In the genomic region with DNA sequence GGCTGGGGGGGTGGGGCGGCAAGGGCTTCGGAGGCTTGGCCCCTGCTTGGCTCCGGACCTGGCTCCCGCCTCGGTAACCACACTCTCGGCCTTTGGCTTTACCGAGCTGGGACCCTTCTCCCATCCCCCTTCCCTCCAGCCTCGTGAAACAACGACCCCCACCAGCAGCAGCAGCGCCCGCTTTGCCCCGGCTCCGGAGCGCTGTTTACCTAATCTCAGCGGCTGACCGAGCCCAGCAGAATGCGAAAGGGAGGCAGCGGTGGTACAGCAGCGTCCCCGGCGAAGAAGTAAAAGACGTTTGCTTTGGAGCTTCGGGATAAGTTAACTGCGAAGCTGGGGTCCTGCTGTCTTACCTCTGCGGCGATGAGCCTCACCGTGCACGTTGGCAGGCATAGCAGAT, we compare ENCODE assay signal across 8 cellular contexts. TPM values are rescaled to one million over a fixed set of nuclear protein-coding genes. Genes with fewer than 3 reads are reported as not detected.
DNase-seq lines count a peak whose midpoint lies in the region; ATAC-seq and TF ChIP-seq lines count a peak whose summit lies in the region.

No MANE protein-coding gene starts in this region.

- in situ Hi-C loops in astrocyte of the spinal cord (cut with HindIII; ENCODE audit: low sequenced_read_pairs), result no loop called here

- no peaks in the 10 kb centered on the region for H3F3A ChIP-seq in smooth muscle cell (ENCODE audit: low read depth)

- peaks cover 28% of the 10 kb centered on the region for H4K20me1 ChIP-seq in smooth muscle cell (ENCODE audit: low read depth)

- no peaks in the 10 kb centered on the region for H3K9me3 ChIP-seq in CD4-positive, CD25-positive, alpha-beta regulatory T cell (ENCODE audit: control insufficient read depth in 2 of 2, low read length in 2 of 2)
- H3K9me3 ChIP-seq in smooth muscle cell (replicated peaks; ENCODE audit: low read depth), result no peaks in the 10 kb centered on the region

- H3K9me3 Mint-ChIP-seq in CD4-positive, CD25-positive, alpha-beta regulatory T cell, result peaks cover 0 to 7% (median 0%) of the 10 kb centered on the region in 7 donors

- no peaks in the 10 kb centered on the region for H3K36me3 ChIP-seq in CD4-positive, CD25-positive, alpha-beta regulatory T cell (ENCODE audit: control insufficient read depth, insufficient read depth, low read length)
- no peaks in the 10 kb centered on the region for H3K36me3 ChIP-seq in smooth muscle cell (ENCODE audit: low read depth)

- H3K79me2 ChIP-seq in smooth muscle cell (ENCODE audit: low read depth), result peaks cover under 1% of the 10 kb centered on the region

- WGBS in smooth muscle cell (ENCODE audit: low lambda C conversion rate), result under 1% methylated on average over 25 of the region's 28 CpGs

- TF ChIP-seq CTCF in LNCaP clone FGC (IDR thresholded peaks at IDR 0.05; ENCODE audit: control insufficient read depth, extremely low read depth, insufficient read depth), result no peak
- no peak for TF ChIP-seq CTCF in astrocyte of the spinal cord (IDR thresholded peaks at IDR 0.05; ENCODE audit: low read depth, low read length)
- TF ChIP-seq CTCF in smooth muscle cell (IDR thresholded peaks at IDR 0.05; ENCODE audit: borderline replicate concordance, insufficient read depth, poor library complexity, severe bottlenecking), result no peak

- peaks cover 0 to 24% (median 7%) of the 10 kb centered on the region in 4 donors for H3K4me1 Mint-ChIP-seq in CD4-positive, CD25-positive, alpha-beta regulatory T cell

- H3K36me3 Mint-ChIP-seq in CD4-positive, CD25-positive, alpha-beta regulatory T cell, result no peaks in the 10 kb centered on the region

- peak overlapping the region; percentile 32 for H3K4me3 ChIP-seq in CD4-positive, CD25-positive, alpha-beta regulatory T cell (ENCODE audit: low read depth, low read length)
- H3K4me3 ChIP-seq in LNCaP clone FGC (ENCODE audit: low read depth, low read length) (peak overlapping the region; percentile 48), astrocyte of the spinal cord (ENCODE audit: low read depth, low read length) (peak overlapping the region; percentile 49), smooth muscle cell (peak overlapping the region; percentile 70)

- H2AFZ ChIP-seq in smooth muscle cell (ENCODE audit: low read depth), result peak overlapping the region; percentile 97

- peaks cover 36% of the 10 kb centered on the region for H3K27me3 ChIP-seq in CD4-positive, CD25-positive, alpha-beta regulatory T cell (ENCODE audit: control insufficient read depth, insufficient read depth, low read length)
- peaks cover 5% of the 10 kb centered on the region for H3K27me3 ChIP-seq in smooth muscle cell (ENCODE audit: low read depth)

- no peak overlapping the region for H3K27ac ChIP-seq in CD4-positive, CD25-positive, alpha-beta regulatory T cell (ENCODE audit: insufficient read depth, low read length, poor library complexity, severe bottlenecking)
- H3K27ac ChIP-seq in smooth muscle cell (ENCODE audit: low read depth), result no peak overlapping the region

- no peak overlapping the region for H3K27ac Mint-ChIP-seq in CD4-positive, CD25-positive, alpha-beta regulatory T cell

- H3K4me3 Mint-ChIP-seq in CD4-positive, CD25-positive, alpha-beta regulatory T cell, result peak overlapping the region; percentile 72 to 81 (median 79)

- peaks cover 19% of the 10 kb centered on the region for H3K4me1 ChIP-seq in CD4-positive, CD25-positive, alpha-beta regulatory T cell (ENCODE audit: control insufficient read depth, insufficient read depth, low read length, poor library complexity, severe bottlenecking)
- H3K4me1 ChIP-seq in smooth muscle cell (ENCODE audit: low read depth), result peaks cover 21% of the 10 kb centered on the region

- DNase-seq in CD4-positive, CD25-positive, alpha-beta regulatory T cell, result peak in 1 of 3 donors; percentile 22
- no peak for DNase-seq in LNCaP clone FGC (ENCODE audit: low read depth)
- no peak for DNase-seq in astrocyte of the spinal cord (ENCODE audit: low read depth, low spot score)
- peak; percentile 12 for DNase-seq in iris pigment epithelial cell (ENCODE audit: low read depth)
- no peak for DNase-seq in smooth muscle cell (lab: John Stamatoyannopoulos, UW; ENCODE audit: unreplicated experiment)

- H3K4me2 ChIP-seq in smooth muscle cell, result peak overlapping the region; percentile 91

- peak overlapping the region; percentile 24 for H3K9ac ChIP-seq in smooth muscle cell (ENCODE audit: low read depth)

- ATAC-seq in CD4-positive, CD25-positive, alpha-beta regulatory T cell (ENCODE audit: low read depth in 2 of 2), result no peak
- ATAC-seq in GM21423 (IDR thresholded peaks at IDR 0.05; ENCODE audit: unreplicated experiment) (no peak), HG03135 (IDR thresholded peaks at IDR 0.05; ENCODE audit: unreplicated experiment) (no peak), HG03469 (IDR thresholded peaks at IDR 0.05; ENCODE audit: unreplicated experiment) (no peak)

- H3K27me3 Mint-ChIP-seq in CD4-positive, CD25-positive, alpha-beta regulatory T cell, result peaks cover 60% of the 10 kb centered on the region

RNA-seq across cellular contexts. Expression of gene LARGE1, which starts 2.0 kb away (rescaled TPM):
- total RNA-seq in CD4-positive, CD25-positive, alpha-beta regulatory T cell, result not detected
- not detected for polyA plus RNA-seq in CD4-positive, CD25-positive, alpha-beta regulatory T cell
- total RNA-seq in smooth muscle cell, result 17.1 and 18.0 TPM in 2 replicates
- polyA plus RNA-seq in smooth muscle cell, result 8.9 and 11.9 TPM in 2 replicates

Comparison
In these comparisons a context has a peak if more than half of its experiments do, and no peak if none do; other contexts are left out.
1. RNA of gene LARGE1, which starts 2.0 kb away (total RNA-seq): 17.1 to 18.0 TPM in smooth muscle cell; not detected in CD4-positive, CD25-positive, alpha-beta regulatory T cell (single experiment); every median in the first group is over 10 times any median in the second.
2. Peak in every context shown above with its lines, with median percentiles within 50 percentile points of each other: H3K4me3 ChIP-seq.